8 cellular contexts compared by ENCODE assay signal in the genomic region with DNA sequence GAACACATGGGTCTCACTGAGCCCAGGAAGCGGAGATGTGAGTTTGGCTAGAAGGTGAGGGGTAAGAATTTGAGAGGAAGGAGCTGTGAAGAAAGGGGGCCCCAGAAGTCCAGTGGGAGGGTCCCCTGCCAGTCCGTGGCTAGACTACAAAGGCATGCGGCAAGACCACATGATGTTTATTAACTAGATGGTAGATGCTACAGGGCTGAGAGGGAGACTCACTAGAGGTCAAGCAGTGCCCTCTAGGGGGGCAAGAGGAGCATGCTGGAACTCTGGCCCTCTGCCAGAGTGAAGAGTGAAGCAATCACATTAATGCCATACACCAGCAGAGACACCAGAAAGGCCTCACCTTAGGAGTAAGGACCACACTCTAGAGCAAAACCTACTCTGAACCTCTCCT. TPM values are rescaled to one million over a fixed set of nuclear protein-coding genes. Genes with fewer than 3 reads are reported as not detected.
DNase-seq lines count a peak whose midpoint lies in the region; ATAC-seq and TF ChIP-seq lines count a peak whose summit lies in the region.

No MANE protein-coding gene starts in this region.

- in situ Hi-C loops in astrocyte of the spinal cord (cut with HindIII; ENCODE audit: low sequenced_read_pairs) = no loop called here

- no peak overlapping the region for H3K27ac ChIP-seq in ovary

- H3K36me3 ChIP-seq in kidney epithelial cell (ENCODE audit: control insufficient read depth, insufficient read depth, low read length) (no peaks in the 10 kb centered on the region), ovary (no peaks in the 10 kb centered on the region)

- H3K4me1 ChIP-seq in ovary (ENCODE audit: insufficient read depth) = peaks cover 8% of the 10 kb centered on the region

- TF ChIP-seq CTCF in astrocyte of the spinal cord (IDR thresholded peaks at IDR 0.05; ENCODE audit: low read depth, low read length) (peak; percentile 17), kidney epithelial cell (IDR thresholded peaks at IDR 0.05; ENCODE audit: insufficient read depth, low read length, poor library complexity, severe bottlenecking) (peak; percentile 29), ovary (IDR thresholded peaks at IDR 0.05) (no peak)

- no peak for TF ChIP-seq EP300 in ovary (IDR thresholded peaks at IDR 0.05)

- no peak for TF ChIP-seq POLR2A in ovary (IDR thresholded peaks at IDR 0.05)

- no peaks in the 10 kb centered on the region for H3K9me3 ChIP-seq in ovary

- ATAC-seq in HG03196 (IDR thresholded peaks at IDR 0.05; ENCODE audit: unreplicated experiment) = peak; percentile 47
- ATAC-seq in GM21381 (IDR thresholded peaks at IDR 0.05; ENCODE audit: unreplicated experiment) = no peak
- no peak for ATAC-seq in GM18868 (IDR thresholded peaks at IDR 0.05; ENCODE audit: unreplicated experiment)

- WGBS in ovary, 3 donors = 74 to 79% (median 78%) methylated on average over 3 of the region's 3 CpGs

- intact Hi-C loops in ovary (cut with DNase I) = no loop called here

- no peaks in the 10 kb centered on the region for H3K27me3 ChIP-seq in kidney epithelial cell (ENCODE audit: control insufficient read depth, insufficient read depth, low read length)
- no peaks in the 10 kb centered on the region for H3K27me3 ChIP-seq in ovary

- peak; percentile 78 for DNase-seq in DMS53 (lab: John Stamatoyannopoulos, UW)
- peak; percentile 39 for DNase-seq in RPMI7951 (ENCODE audit: low read depth)
- DNase-seq in astrocyte of the spinal cord (ENCODE audit: low read depth, low spot score) = no peak
- DNase-seq in kidney epithelial cell (ENCODE audit: low read depth) = no peak
- DNase-seq in ovary = no peak

- H3K4me3 ChIP-seq in astrocyte of the spinal cord (ENCODE audit: low read depth, low read length) (no peak overlapping the region), kidney epithelial cell (ENCODE audit: low read depth, low read length) (no peak overlapping the region), ovary (no peak overlapping the region)

RNA-seq across cellular contexts. Expression of a gene that starts 12.2 kb away (rescaled TPM):
- 17.9 and 26.8 TPM in 2 replicates for total RNA-seq in RPMI7951 (2014; rRNA removed; shearing (Covaris generic))
- total RNA-seq in kidney epithelial cell = 60.5 and 76.7 TPM in 2 replicates
- total RNA-seq in ovary = 10 to 100 TPM; 32.5 to 66.7 (median 42.7) TPM
- 10 to 100 TPM; 18.2 to 78.3 TPM for polyA plus RNA-seq in ovary

RNA-seq across cellular contexts. Expression of a gene that starts 12.6 kb away (rescaled TPM):
- total RNA-seq in RPMI7951 (2014; rRNA removed; shearing (Covaris generic)) = 11.7 and 11.9 TPM in 2 replicates
- total RNA-seq in kidney epithelial cell = 24.5 and 30.0 TPM in 2 replicates
- total RNA-seq in ovary = 10 to 100 TPM; 15.4 to 36.2 (median 28.2) TPM
- 10 to 100 TPM in 1 of 2 donors, 1 to 10 TPM in 1; 5.9 to 13.6 TPM for polyA plus RNA-seq in ovary

RNA-seq across cellular contexts. Expression of a gene that starts 28.1 kb away (rescaled TPM):
- total RNA-seq in RPMI7951 (2014; rRNA removed; shearing (Covaris generic)) = 0.68 and 0.96 TPM in 2 replicates
- 0.67 and 0.75 TPM in 2 replicates for total RNA-seq in kidney epithelial cell
- total RNA-seq in ovary = 1 to 10 TPM in 4 of 7 donors, under 1 TPM in 3; 0.24 to 1.6 (median 1.3) TPM
- 1 to 10 TPM in 1 of 2 donors, under 1 TPM in 1; 0.67 to 1.1 TPM for polyA plus RNA-seq in ovary

Comparison
In these comparisons a context has a peak if more than half of its experiments do, and no peak if none do; other contexts are left out.
1. DNase-seq: peak in DMS53 (single experiment) and RPMI7951 (single experiment); none in astrocyte of the spinal cord (single experiment), kidney epithelial cell (single experiment) and ovary (0 of 5).
2. CTCF ChIP-seq: peak in astrocyte of the spinal cord (single experiment) and kidney epithelial cell (single experiment); none in ovary (0 of 3).